ENCODE assay signal across 1 cellular context in the genomic region with DNA sequence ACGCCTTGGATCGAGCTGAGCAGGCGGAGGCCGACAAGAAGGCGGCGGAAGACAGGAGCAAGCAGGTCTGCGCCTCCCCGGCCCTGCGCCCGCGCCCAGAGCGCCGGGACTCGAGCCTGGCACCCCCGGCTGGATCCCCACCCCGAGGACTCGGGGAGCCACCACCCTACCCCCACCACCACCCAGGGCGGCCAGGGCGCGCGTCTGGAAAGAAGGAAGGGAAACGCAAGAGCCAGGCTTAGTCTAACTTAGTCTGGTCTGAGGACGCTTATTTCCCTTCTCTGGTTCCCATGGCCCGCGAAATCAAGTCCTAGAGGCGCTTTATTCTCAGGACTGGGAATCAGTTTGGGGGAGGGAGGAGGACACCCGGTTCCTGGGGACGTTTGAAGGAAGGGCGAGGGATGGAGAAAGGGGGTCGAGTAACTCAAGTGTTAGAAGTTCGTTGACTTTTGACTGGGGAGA.
TF ChIP-seq lines count a peak whose summit lies in the region.

No MANE protein-coding gene starts in this region.

TF ChIP-seq in H1, 55 proteins besides CTCF, POLR2A, EP300 and RAD21 (continued from another document):
- no peak for TF ChIP-seq BACH1 (IDR thresholded peaks at IDR 0.05; ENCODE audit: low read length)
